ENCODE assay signal across 8 cellular contexts in genomic region chr4:183398298-183399129, GRCh38. TPM values are rescaled to one million over a fixed set of nuclear protein-coding genes. Genes with fewer than 3 reads are reported as not detected.
DNase-seq lines count a peak whose midpoint lies in the region; ATAC-seq and TF ChIP-seq lines count a peak whose summit lies in the region.

No MANE protein-coding gene starts in this region.

- peak overlapping the region; percentile 52 for H3K4me3 Mint-ChIP-seq in Calu3 (ENCODE audit: low read depth, unreplicated experiment)
- peak overlapping the region; percentile 79 for H3K4me3 Mint-ChIP-seq in activated naive CD8-positive, alpha-beta T cell treated with anti-CD3 and anti-CD28 coated beads, Interleukin-2, amount 50 U/mL, for 24 hours
- peak overlapping the region; percentile 90 for H3K4me3 Mint-ChIP-seq in type B pancreatic cell

- H3K4me1 Mint-ChIP-seq in Calu3 (ENCODE audit: low read depth, unreplicated experiment) (peaks cover 30% of the 10 kb centered on the region), type B pancreatic cell (ENCODE audit: unreplicated experiment) (peaks cover 24% of the 10 kb centered on the region)
- peaks cover 40% of the 10 kb centered on the region for H3K4me1 Mint-ChIP-seq in activated naive CD8-positive, alpha-beta T cell treated with anti-CD3 and anti-CD28 coated beads, Interleukin-2, amount 50 U/mL, for 24 hours

- TF ChIP-seq CTCF in Calu3 (IDR thresholded peaks at IDR 0.05; ENCODE audit: unreplicated experiment) (no peak), type B pancreatic cell (conservative IDR thresholded peaks at IDR 0.05) (peak; percentile 72)

- CTCF ChIA-PET in Calu3 (lab: Charles Lee), result interaction anchor here (0.7 to 1.5 kb wide), 5 partner anchors 43 to 325 kb away, joined by 3 to 6 read pairs (median 4); no protein-coding TSS in a partner anchor

- peak; percentile 67 for ATAC-seq in GM19468 (IDR thresholded peaks at IDR 0.05; ENCODE audit: extremely low read depth, unreplicated experiment)
- peak; percentile 67 for ATAC-seq in activated naive CD8-positive, alpha-beta T cell treated with anti-CD3 and anti-CD28 coated beads, Interleukin-2, amount 50 U/mL, for 24 hours
- peak; percentile 91 to 93 for ATAC-seq in left cardiac atrium

- H3K27me3 Mint-ChIP-seq in Calu3 (ENCODE audit: unreplicated experiment) (no peaks in the 10 kb centered on the region), type B pancreatic cell (peaks cover 21% of the 10 kb centered on the region)
- H3K27me3 Mint-ChIP-seq in activated naive CD8-positive, alpha-beta T cell treated with anti-CD3 and anti-CD28 coated beads, Interleukin-2, amount 50 U/mL, for 24 hours, result peaks cover 10% of the 10 kb centered on the region

- peak; percentile 78 for DNase-seq in Calu3
- peak; percentile 34 for DNase-seq in HS-27A (ENCODE audit: low read depth)
- peak; percentile 66 for DNase-seq in SKM-1 treated with dmso at 0.1 percent for 144 hours (lab: John Stamatoyannopoulos, UW; ENCODE audit: unreplicated experiment)
- peak; percentile 77 for DNase-seq in activated naive CD8-positive, alpha-beta T cell treated with anti-CD3 and anti-CD28 coated beads, Interleukin-2, amount 50 U/mL, for 24 hours
- DNase-seq in left cardiac atrium, result peak; percentile 80
- DNase-seq in posterior cingulate gyrus, result peak; percentile 50 to 94 (median 71)
- DNase-seq in type B pancreatic cell (ENCODE audit: extremely low spot score, unreplicated experiment), result peak; percentile 82

- no TSS peak for BruUV-seq in Calu3 (replicated peaks; lab: Mats Ljungman, UMichigan)

- peak overlapping the region; percentile 48 for H3K27ac Mint-ChIP-seq in Calu3 (ENCODE audit: unreplicated experiment)
- peak overlapping the region; percentile 83 for H3K27ac Mint-ChIP-seq in activated naive CD8-positive, alpha-beta T cell treated with anti-CD3 and anti-CD28 coated beads, Interleukin-2, amount 50 U/mL, for 24 hours
- peak overlapping the region; percentile 80 for H3K27ac Mint-ChIP-seq in type B pancreatic cell

- H3K9me3 Mint-ChIP-seq in Calu3 (ENCODE audit: low read depth, unreplicated experiment) (no peaks in the 10 kb centered on the region), type B pancreatic cell (no peaks in the 10 kb centered on the region)
- no peaks in the 10 kb centered on the region for H3K9me3 Mint-ChIP-seq in activated naive CD8-positive, alpha-beta T cell treated with anti-CD3 and anti-CD28 coated beads, Interleukin-2, amount 50 U/mL, for 24 hours

- intact Hi-C loops in Calu3 (cut with micrococcal nuclease; ENCODE audit: unreplicated experiment), result loop anchor here (2.0 kb wide), 1 partner anchor 112 kb away; no protein-coding TSS in a partner anchor
- intact Hi-C loops in left cardiac atrium (cut with DNase I), result no loop called here
- intact Hi-C loops in posterior cingulate gyrus (cut with DNase I), result no loop called here

- H3K36me3 Mint-ChIP-seq in Calu3 (ENCODE audit: insufficient read depth, unreplicated experiment), result peaks cover 4% of the 10 kb centered on the region
- no peaks in the 10 kb centered on the region for H3K36me3 Mint-ChIP-seq in activated naive CD8-positive, alpha-beta T cell treated with anti-CD3 and anti-CD28 coated beads, Interleukin-2, amount 50 U/mL, for 24 hours (ENCODE audit: low read depth)
- no peaks in the 10 kb centered on the region for H3K36me3 Mint-ChIP-seq in type B pancreatic cell

RNA-seq across cellular contexts. Expression of gene CDKN2AIP, which starts 45.9 kb away (rescaled TPM):
- total RNA-seq in Calu3 (2022), result 17.2 and 17.5 TPM in 2 replicates
- 10 to 100 TPM in 1 of 2 donors, 1 to 10 TPM in 1; 8.7 to 11.2 TPM for total RNA-seq in left cardiac atrium
- 29.7 and 57.5 TPM in 2 replicates for total RNA-seq in type B pancreatic cell (ENCODE audit: low replicate concordance)

Comparison
In these comparisons a context has a peak if more than half of its experiments do, and no peak if none do; other contexts are left out.
1. Peak in every context shown above with its lines: DNase-seq and ATAC-seq.